ENCODE assay signal across 1 cellular context in genomic region chr15:45048784-45049631, GRCh38.
TF ChIP-seq lines count a peak whose summit lies in the region.

No MANE protein-coding gene starts in this region.

TF ChIP-seq in K562, 482 proteins besides CTCF, POLR2A, EP300 and RAD21 (continued from another document and continues in another):
- no peak for TF ChIP-seq GTF2E2 (tag; IDR thresholded peaks at IDR 0.05)
- no peak for TF ChIP-seq SRSF1 (IDR thresholded peaks at IDR 0.05; ENCODE audit: low read depth, low read length)
- no peak for TF ChIP-seq ZBTB34 (CRISPR knock-in tag; IDR thresholded peaks at IDR 0.05)
- TF ChIP-seq RBM25 (IDR thresholded peaks at IDR 0.05; ENCODE audit: low read depth, low read length, severe bottlenecking): no peak
- TF ChIP-seq HLTF (IDR thresholded peaks at IDR 0.05): no peak; the same call in 1 of the 2 replicates
- peak; percentile 79 for TF ChIP-seq BHLHE40 (IDR thresholded peaks at IDR 0.05; ENCODE audit: low read length)
- no peak for TF ChIP-seq GTF2B (IDR thresholded peaks at IDR 0.05; ENCODE audit: extremely low read depth, insufficient read length)
- no peak for TF ChIP-seq ZNF324 (CRISPR knock-in tag; IDR thresholded peaks at IDR 0.05)
- TF ChIP-seq ZBTB1 (CRISPR knock-in tag; IDR thresholded peaks at IDR 0.05; ENCODE audit: borderline replicate concordance, low read depth): no peak
- TF ChIP-seq RBM39 (optimal IDR thresholded peaks at IDR 0.05; ENCODE audit: low read depth, low read length): peak; percentile 49
- TF ChIP-seq ZNF444 (CRISPR knock-in tag; IDR thresholded peaks at IDR 0.05): no peak
- peak; percentile 60 for TF ChIP-seq BCOR (IDR thresholded peaks at IDR 0.05)
- no peak for TF ChIP-seq ZFPM2 (CRISPR knock-in tag; IDR thresholded peaks at IDR 0.05)
- no peak for TF ChIP-seq MIER1 (IDR thresholded peaks at IDR 0.05; ENCODE audit: low read depth)
- TF ChIP-seq HIVEP1 (CRISPR knock-in tag; IDR thresholded peaks at IDR 0.05): 0 out of 2 replicates have a peak, but pooled peaks have one; percentile 11
- TF ChIP-seq ZEB2 (IDR thresholded peaks at IDR 0.05): peak; percentile 87
- TF ChIP-seq SMARCA5 (IDR thresholded peaks at IDR 0.05): no peak
- TF ChIP-seq ZNF280B (CRISPR knock-in tag; IDR thresholded peaks at IDR 0.05): no peak
- TF ChIP-seq NELFE (IDR thresholded peaks at IDR 0.05; ENCODE audit: insufficient read depth, insufficient read length): no peak
- peak; percentile 63; the same call in 1 of the 2 replicates for TF ChIP-seq ZNF592 (IDR thresholded peaks at IDR 0.05)
- TF ChIP-seq ZBED1 (IDR thresholded peaks at IDR 0.05): peak; percentile 87
- TF ChIP-seq FOS (IDR thresholded peaks at IDR 0.05; ENCODE audit: extremely low read depth, insufficient read length): no peak
- TF ChIP-seq HNRNPL (IDR thresholded peaks at IDR 0.05; ENCODE audit: low read depth, low read length): 0 out of 2 replicates have a peak, but pooled peaks have one; percentile 54
- TF ChIP-seq ZMIZ1 (IDR thresholded peaks at IDR 0.05; ENCODE audit: low read depth in 2 of 2, low read length in 2 of 2): peak in 1 of 2 experiments; percentile 76; a peak in 2 of 4 replicates
- 0 out of 2 replicates have a peak, but pooled peaks have one; percentile 55 for TF ChIP-seq MYC (IDR thresholded peaks at IDR 0.05; ENCODE audit: low read depth, low read length)
- no peak; the same call in 1 of the 2 replicates for TF ChIP-seq MYC (CRISPR knock-in tag; IDR thresholded peaks at IDR 0.05; ENCODE audit: borderline replicate concordance, low read depth)
- peak; percentile 67; the same call in 1 of the 2 replicates for TF ChIP-seq KLF1 (tag; IDR thresholded peaks at IDR 0.05)
- no peak for TF ChIP-seq CEBPG (CRISPR knock-in tag; IDR thresholded peaks at IDR 0.05)
- TF ChIP-seq CEBPG (tag; conservative IDR thresholded peaks at IDR 0.05 in 1 of 2, IDR thresholded peaks at IDR 0.05 in 1 of 2): peak; percentile 55 to 86
- TF ChIP-seq NR1H2 (CRISPR knock-in tag; IDR thresholded peaks at IDR 0.05): no peak
- TF ChIP-seq ZNF76 (CRISPR knock-in tag; IDR thresholded peaks at IDR 0.05; ENCODE audit: borderline replicate concordance): no peak
- no peak for TF ChIP-seq HMGXB4 (CRISPR knock-in tag; IDR thresholded peaks at IDR 0.05)
- TF ChIP-seq ZNF586 (CRISPR knock-in tag; conservative IDR thresholded peaks at IDR 0.05): no peak
- no peak; the same call in 1 of the 2 replicates for TF ChIP-seq MAX (CRISPR knock-in tag; IDR thresholded peaks at IDR 0.05)
- TF ChIP-seq CHD1 (IDR thresholded peaks at IDR 0.05; ENCODE audit: low read length): no peak
- TF ChIP-seq CCAR2 (IDR thresholded peaks at IDR 0.05; ENCODE audit: low read depth, low read length): no peak
- TF ChIP-seq IRF1 (CRISPR knock-in tag; IDR thresholded peaks at IDR 0.05; ENCODE audit: borderline replicate concordance): no peak
- 0 out of 2 replicates have a peak, but pooled peaks have one; percentile 37 for TF ChIP-seq REST (CRISPR knock-in tag; IDR thresholded peaks at IDR 0.05; ENCODE audit: low read depth)
- no peak for TF ChIP-seq BRCA1 (IDR thresholded peaks at IDR 0.05)
- no peak for TF ChIP-seq BRCA1 (CRISPR knock-in tag; IDR thresholded peaks at IDR 0.05)
- TF ChIP-seq GTF3C2 (IDR thresholded peaks at IDR 0.05; ENCODE audit: borderline replicate concordance, extremely low read depth, insufficient read length): no peak
- no peak for TF ChIP-seq NFRKB (IDR thresholded peaks at IDR 0.05; ENCODE audit: low read depth)
- no peak for TF ChIP-seq ZZZ3 (IDR thresholded peaks at IDR 0.05)
